In genomic region chr19:34999498-35000337, GRCh38 we compare ENCODE assay signal across 8 cellular contexts. TPM values are rescaled to one million over a fixed set of nuclear protein-coding genes. Genes with fewer than 3 reads are reported as not detected.
DNase-seq lines count a peak whose midpoint lies in the region; ATAC-seq, FAIRE-seq and TF ChIP-seq lines count a peak whose summit lies in the region.

TSS of gene GRAMD1A (plus strand) at chr19:35000323. CDS start at chr19:35000479, 156 bp downstream.

- H3K27ac ChIP-seq in H9 (ENCODE audit: insufficient read length, low read depth, low read length) (peak within 1 kb of the TSS; percentile 40), astrocyte (ENCODE audit: low read depth, low read length) (peak within 1 kb of the TSS; percentile 94)

- peaks cover 3% of the 10 kb centered on the region for H3K79me1 ChIP-seq in H9 (ENCODE audit: insufficient read depth, low read depth, low read length, poor library complexity, severe bottlenecking)

- H3K27ac Mint-ChIP-seq in H9 (peak within 1 kb of the TSS; percentile 94 to 97 (median 96)), astrocyte (ENCODE audit: unreplicated experiment) (peak within 1 kb of the TSS; percentile 89)

- H3K18ac ChIP-seq in H9 (ENCODE audit: insufficient read length, low read depth, low read length): peak within 1 kb of the TSS; percentile 91

- peak within 1 kb of the TSS; percentile 68 for H3K9ac ChIP-seq in H9 (ENCODE audit: extremely low read depth, insufficient read length, low read length)
- peak within 1 kb of the TSS; percentile 91 for H3K9ac ChIP-seq in astrocyte (ENCODE audit: low read length)

- peaks cover 3% of the 10 kb centered on the region for H3K36me3 ChIP-seq in astrocyte (ENCODE audit: insufficient read depth, low read length)

- H3K9me3 Mint-ChIP-seq in H9 (peaks cover 0 to 2% of the 10 kb centered on the region in 2 experiments; a peak in 3 of 5 replicates), astrocyte (ENCODE audit: unreplicated experiment) (peaks cover 1% of the 10 kb centered on the region)

- H3K9me3 ChIP-seq in H9 (ENCODE audit: control insufficient read depth, low read depth, low read length): no peaks in the 10 kb centered on the region
- H3K9me3 ChIP-seq in astrocyte (ENCODE audit: insufficient read depth, low read depth, low read length): no peaks in the 10 kb centered on the region

- intact Hi-C loops in T-helper 2 cell treated with Interferon-gamma antibody and Interleukin-4, amounts not matched to agents 100 ng/mL and 5 ng/mL, for 36 hours (cut with micrococcal nuclease): loop anchor here (5.0 kb wide), 1 partner anchor 37 kb away; the partner anchor contains the start of gene ZNF792

- no peak within 1 kb of the TSS for H3K23ac ChIP-seq in H9 (ENCODE audit: insufficient read length, low read depth, low read length)

- H3K4me1 Mint-ChIP-seq in H9 (peaks cover 42 to 55% of the 10 kb centered on the region in 2 experiments), astrocyte (ENCODE audit: low read depth, unreplicated experiment) (peaks cover 17% of the 10 kb centered on the region)

- no peak within 1 kb of the TSS for H2AFZ ChIP-seq in H9 (ENCODE audit: low read length)
- peak within 1 kb of the TSS; percentile 77 for H2AFZ ChIP-seq in astrocyte (ENCODE audit: low read depth, low read length)

- no peak within 1 kb of the TSS for H2BK5ac ChIP-seq in H9 (ENCODE audit: insufficient read length, low read length)

- no peak within 1 kb of the TSS for H4K8ac ChIP-seq in H9 (replicated peaks; ENCODE audit: insufficient read length, low read depth, low read length)

- H2BK20ac ChIP-seq in H9 (ENCODE audit: low read depth, low read length, poor library complexity, severe bottlenecking): no peak within 1 kb of the TSS

- no peak within 1 kb of the TSS for H3T11ph ChIP-seq in H9 (ENCODE audit: low read length)

- TF ChIP-seq CTCF in H9 (conservative IDR thresholded peaks at IDR 0.05) (no peak), astrocyte (IDR thresholded peaks at IDR 0.05; ENCODE audit: insufficient read depth, low read depth, low read length) (no peak)

- WGBS in H9 (ENCODE audit: extremely low coverage, insufficient read length, low lambda C conversion rate): no CpG with 5 or more reads among the region's 45 CpGs

- peaks cover 32% of the 10 kb centered on the region; the same call in 1 of the 2 replicates for H3K79me2 ChIP-seq in H9 (ENCODE audit: insufficient read depth, low read length)
- H3K79me2 ChIP-seq in astrocyte (ENCODE audit: insufficient read depth, low read length): peaks cover 47% of the 10 kb centered on the region

- DNase-seq in Daoy (ENCODE audit: low read depth) (peak; percentile 90), H9 (peak; percentile 86), NCI-H1105 treated with DMSO at 0.1 percent for 48 hours (lab: John Stamatoyannopoulos, UW) (peak; percentile 77), astrocyte (ENCODE audit: low read depth) (peak; percentile 74), hepatic stellate cell (ENCODE audit: low spot score) (peak; percentile 97), retina (peak; percentile 85)

- H4K91ac ChIP-seq in H9 (ENCODE audit: insufficient read length, low read depth, low read length): no peak within 1 kb of the TSS

- no peak within 1 kb of the TSS for H2BK12ac ChIP-seq in H9 (ENCODE audit: insufficient read length, low read depth, low read length)

- no peak for FAIRE-seq in astrocyte (lab: Jason Lieb, UNC)

- H3K23me2 ChIP-seq in H9 (ENCODE audit: insufficient read length, low read depth, low read length, poor library complexity, severe bottlenecking): peaks cover 21% of the 10 kb centered on the region

- no peak within 1 kb of the TSS for H2BK120ac ChIP-seq in H9 (ENCODE audit: low read depth, low read length, poor library complexity, severe bottlenecking)

- peak within 1 kb of the TSS; percentile 89 for H3K4me3 ChIP-seq in astrocyte (ENCODE audit: insufficient read depth, low read depth, low read length)

- H3K14ac ChIP-seq in H9 (ENCODE audit: insufficient read depth, low read length): peak within 1 kb of the TSS; percentile 91

- no peak within 1 kb of the TSS for H3K56ac ChIP-seq in H9 (ENCODE audit: insufficient read length, low read depth, low read length)

- H3K4me2 ChIP-seq in H9 (ENCODE audit: insufficient read depth, insufficient read length, low read length) (peak within 1 kb of the TSS; percentile 83), astrocyte (ENCODE audit: low read length) (peak within 1 kb of the TSS; percentile 89)

- no peak within 1 kb of the TSS for H2BK15ac ChIP-seq in H9 (ENCODE audit: low read depth, low read length)

- H3K27me3 Mint-ChIP-seq in H9 (ENCODE audit: low read depth) (no peaks in the 10 kb centered on the region; the same call in 1 of the 2 replicates), astrocyte (ENCODE audit: low read depth, unreplicated experiment) (no peaks in the 10 kb centered on the region)

- H3K27me3 ChIP-seq in H9 (ENCODE audit: insufficient read depth, low read length) (no peaks in the 10 kb centered on the region), astrocyte (ENCODE audit: insufficient read depth, low read length) (no peaks in the 10 kb centered on the region)

- H4K20me1 ChIP-seq in H9 (ENCODE audit: control insufficient read depth, insufficient read depth, insufficient read length) (no peaks in the 10 kb centered on the region), astrocyte (ENCODE audit: insufficient read depth, low read length) (peaks cover 38% of the 10 kb centered on the region)

- peaks cover 26 to 30% (median 28%) of the 10 kb centered on the region in 3 experiments for H3K36me3 Mint-ChIP-seq in H9 (ENCODE audit: insufficient read depth in 1 of 3, low read depth in 3 of 3)
- peaks cover 2% of the 10 kb centered on the region for H3K36me3 Mint-ChIP-seq in astrocyte (ENCODE audit: low read depth, unreplicated experiment)

- H3K4me3 Mint-ChIP-seq in H9 (peak within 1 kb of the TSS; percentile 98 to 100), astrocyte (ENCODE audit: unreplicated experiment) (peak within 1 kb of the TSS; percentile 97)

- H2AK5ac ChIP-seq in H9 (ENCODE audit: insufficient read length, low read length): no peak within 1 kb of the TSS

- H3K4me1 ChIP-seq in H9 (ENCODE audit: insufficient read depth, low read length): peaks cover 3% of the 10 kb centered on the region; the same call in 1 of the 2 replicates
- H3K4me1 ChIP-seq in astrocyte (ENCODE audit: insufficient read depth, low read length): peaks cover 16% of the 10 kb centered on the region

- H4K5ac ChIP-seq in H9 (ENCODE audit: insufficient read length, low read depth, low read length): no peak within 1 kb of the TSS

- ATAC-seq in HG02981 (IDR thresholded peaks at IDR 0.05; ENCODE audit: unreplicated experiment): no peak

- no peak within 1 kb of the TSS; the same call in 1 of the 2 replicates for H3K4ac ChIP-seq in H9 (ENCODE audit: low read depth, low read length)

RNA-seq across cellular contexts. Expression of gene GRAMD1A, which starts in this region (rescaled TPM):
- total RNA-seq in Daoy (2014; rRNA removed; shearing (Covaris generic)): 11.6 and 14.1 TPM in 2 replicates
- 125 and 126 TPM in 2 replicates for total RNA-seq in H9 (2021)
- total RNA-seq in T-helper 2 cell treated with Interferon-gamma antibody and Interleukin-4, amounts not matched to agents 100 ng/mL and 5 ng/mL, for 36 hours: 67.3 TPM in 2 replicates
- total RNA-seq in astrocyte: 64.6 and 67.4 TPM in 2 replicates
